12 cellular contexts compared by ENCODE assay signal in the genomic region with DNA sequence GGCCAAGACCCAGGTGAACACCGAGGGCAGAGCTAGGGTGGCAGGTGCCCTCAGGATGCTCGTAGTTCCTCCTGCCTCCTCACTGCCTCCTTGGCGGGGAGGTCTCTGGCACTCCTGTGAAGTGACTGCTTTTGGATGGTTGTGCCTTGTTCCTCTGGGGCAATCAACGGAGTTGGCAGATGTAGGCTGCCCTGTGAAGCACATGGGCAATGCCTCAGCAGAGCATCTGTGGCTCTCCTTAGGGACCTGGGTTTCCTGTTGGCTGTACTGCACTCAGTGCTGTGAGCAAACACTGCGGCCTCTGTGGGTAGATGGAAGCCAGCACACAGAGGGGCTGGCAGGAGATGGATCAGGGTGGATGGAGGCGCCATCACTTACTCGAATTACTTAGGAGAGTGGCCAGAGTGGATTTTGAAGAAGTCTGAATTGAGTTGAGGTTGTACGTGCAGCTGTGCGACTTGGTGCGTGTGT.
DNase-seq lines count a peak whose midpoint lies in the region; ATAC-seq and TF ChIP-seq lines count a peak whose summit lies in the region.
"Had no signal": no experiment of that assay in that cellular context is flagged by ENCODE, and none has a peak within 500 bp of the region (broad histone marks: within the 10 kb centered on the region; RNA-seq: fewer than 3 reads in every experiment).

No MANE protein-coding gene starts in this region.

- peak; percentile 4 for DNase-seq in activated CD4-positive, alpha-beta memory T cell treated with anti-CD3 and anti-CD28 coated beads for 36 hours
- DNase-seq in activated CD4-positive, alpha-beta memory T cell treated with anti-CD3 and anti-CD28 coated beads, Interleukin-2, amount 10 ng/mL, durations not matched to agents 7 days and 5 days = no peak
- no peak for DNase-seq in activated naive CD8-positive, alpha-beta T cell treated with anti-CD3 and anti-CD28 coated beads, Interleukin-2, amount 50 U/mL, for 24 hours
- peak in 1 of 2 experiments; percentile 29 for DNase-seq in mesothelial cell of epicardium (ENCODE audit: low spot score in 2 of 2, unreplicated experiment in 2 of 2)
- peak; percentile 51 for DNase-seq in type B pancreatic cell (ENCODE audit: extremely low spot score, unreplicated experiment)
- DNase-seq in SK-N-DZ (ENCODE audit: low spot score) = no peak
- DNase-seq in NCI-H2196 (lab: John Stamatoyannopoulos, UW; ENCODE audit: unreplicated experiment) = no peak
- no peak for DNase-seq in DMS153 (lab: John Stamatoyannopoulos, UW)
- DNase-seq: ACHN; caudate nucleus; SHP77; stimulated activated naive CD4-positive, alpha-beta T cell treated with Interleukin-2 at 50 U/mL for 16 hours had no signal

- intact Hi-C loops in activated CD4-positive, alpha-beta memory T cell treated with anti-CD3 and anti-CD28 coated beads for 36 hours (cut with micrococcal nuclease) = no loop called here

- H3K4me3 Mint-ChIP-seq in activated CD4-positive, alpha-beta memory T cell treated with anti-CD3 and anti-CD28 coated beads for 36 hours = no peak overlapping the region
- H3K4me3 Mint-ChIP-seq in activated CD4-positive, alpha-beta memory T cell treated with anti-CD3 and anti-CD28 coated beads, Interleukin-2, amount 10 ng/mL, durations not matched to agents 7 days and 5 days = no peak overlapping the region
- H3K4me3 Mint-ChIP-seq in activated naive CD8-positive, alpha-beta T cell treated with anti-CD3 and anti-CD28 coated beads, Interleukin-2, amount 50 U/mL, for 24 hours = no peak overlapping the region
- H3K4me3 Mint-ChIP-seq in mesothelial cell of epicardium (no peak overlapping the region), type B pancreatic cell (no peak overlapping the region)

- CTCF ChIA-PET in activated CD4-positive, alpha-beta memory T cell treated with anti-CD3 and anti-CD28 coated beads for 36 hours (lab: Charles Lee) = no interaction called here
- CTCF ChIA-PET in activated CD4-positive, alpha-beta memory T cell treated with anti-CD3 and anti-CD28 coated beads, Interleukin-2, amount 10 ng/mL, durations not matched to agents 7 days and 5 days (lab: Charles Lee) = no interaction called here

- H3K36me3 Mint-ChIP-seq in activated CD4-positive, alpha-beta memory T cell treated with anti-CD3 and anti-CD28 coated beads for 36 hours = no peaks in the 10 kb centered on the region
- no peaks in the 10 kb centered on the region for H3K36me3 Mint-ChIP-seq in activated CD4-positive, alpha-beta memory T cell treated with anti-CD3 and anti-CD28 coated beads, Interleukin-2, amount 10 ng/mL, durations not matched to agents 7 days and 5 days (ENCODE audit: low read depth)
- no peaks in the 10 kb centered on the region for H3K36me3 Mint-ChIP-seq in activated naive CD8-positive, alpha-beta T cell treated with anti-CD3 and anti-CD28 coated beads, Interleukin-2, amount 50 U/mL, for 24 hours (ENCODE audit: low read depth)
- H3K36me3 Mint-ChIP-seq in mesothelial cell of epicardium (no peaks in the 10 kb centered on the region), type B pancreatic cell (no peaks in the 10 kb centered on the region)

- no peaks in the 10 kb centered on the region for H3K4me1 Mint-ChIP-seq in activated CD4-positive, alpha-beta memory T cell treated with anti-CD3 and anti-CD28 coated beads for 36 hours (ENCODE audit: low read depth)
- H3K4me1 Mint-ChIP-seq in activated CD4-positive, alpha-beta memory T cell treated with anti-CD3 and anti-CD28 coated beads, Interleukin-2, amount 10 ng/mL, durations not matched to agents 7 days and 5 days = no peaks in the 10 kb centered on the region
- no peaks in the 10 kb centered on the region for H3K4me1 Mint-ChIP-seq in activated naive CD8-positive, alpha-beta T cell treated with anti-CD3 and anti-CD28 coated beads, Interleukin-2, amount 50 U/mL, for 24 hours
- H3K4me1 Mint-ChIP-seq in mesothelial cell of epicardium (peaks cover 2% of the 10 kb centered on the region), type B pancreatic cell (ENCODE audit: unreplicated experiment) (peaks cover 11% of the 10 kb centered on the region)

- no peak overlapping the region for H3K27ac Mint-ChIP-seq in activated CD4-positive, alpha-beta memory T cell treated with anti-CD3 and anti-CD28 coated beads for 36 hours
- no peak overlapping the region for H3K27ac Mint-ChIP-seq in activated CD4-positive, alpha-beta memory T cell treated with anti-CD3 and anti-CD28 coated beads, Interleukin-2, amount 10 ng/mL, durations not matched to agents 7 days and 5 days
- no peak overlapping the region for H3K27ac Mint-ChIP-seq in activated naive CD8-positive, alpha-beta T cell treated with anti-CD3 and anti-CD28 coated beads, Interleukin-2, amount 50 U/mL, for 24 hours
- peak overlapping the region; percentile 35 for H3K27ac Mint-ChIP-seq in mesothelial cell of epicardium
- H3K27ac Mint-ChIP-seq in type B pancreatic cell = no peak overlapping the region

- H3K9me3 Mint-ChIP-seq in activated CD4-positive, alpha-beta memory T cell treated with anti-CD3 and anti-CD28 coated beads for 36 hours = peaks cover 10% of the 10 kb centered on the region
- H3K9me3 Mint-ChIP-seq in activated CD4-positive, alpha-beta memory T cell treated with anti-CD3 and anti-CD28 coated beads, Interleukin-2, amount 10 ng/mL, durations not matched to agents 7 days and 5 days = no peaks in the 10 kb centered on the region
- peaks cover 4% of the 10 kb centered on the region for H3K9me3 Mint-ChIP-seq in activated naive CD8-positive, alpha-beta T cell treated with anti-CD3 and anti-CD28 coated beads, Interleukin-2, amount 50 U/mL, for 24 hours
- peaks cover 13% of the 10 kb centered on the region for H3K9me3 Mint-ChIP-seq in mesothelial cell of epicardium
- H3K9me3 Mint-ChIP-seq in type B pancreatic cell = peaks cover 5% of the 10 kb centered on the region

- peak; percentile 40 for ATAC-seq in activated naive CD8-positive, alpha-beta T cell treated with anti-CD3 and anti-CD28 coated beads, Interleukin-2, amount 50 U/mL, for 24 hours

- no peaks in the 10 kb centered on the region for H3K27me3 Mint-ChIP-seq in activated CD4-positive, alpha-beta memory T cell treated with anti-CD3 and anti-CD28 coated beads for 36 hours
- H3K27me3 Mint-ChIP-seq in activated CD4-positive, alpha-beta memory T cell treated with anti-CD3 and anti-CD28 coated beads, Interleukin-2, amount 10 ng/mL, durations not matched to agents 7 days and 5 days = no peaks in the 10 kb centered on the region
- H3K27me3 Mint-ChIP-seq in activated naive CD8-positive, alpha-beta T cell treated with anti-CD3 and anti-CD28 coated beads, Interleukin-2, amount 50 U/mL, for 24 hours = no peaks in the 10 kb centered on the region
- H3K27me3 Mint-ChIP-seq in mesothelial cell of epicardium (ENCODE audit: low read depth) = no peaks in the 10 kb centered on the region
- peaks cover 4% of the 10 kb centered on the region for H3K27me3 Mint-ChIP-seq in type B pancreatic cell

- POLR2A ChIA-PET in activated CD4-positive, alpha-beta memory T cell treated with anti-CD3 and anti-CD28 coated beads for 36 hours (lab: Charles Lee) = no interaction called here
- POLR2A ChIA-PET in activated CD4-positive, alpha-beta memory T cell treated with anti-CD3 and anti-CD28 coated beads, Interleukin-2, amount 10 ng/mL, durations not matched to agents 7 days and 5 days (lab: Charles Lee) = no interaction called here

- TF ChIP-seq CTCF in mesothelial cell of epicardium (IDR thresholded peaks at IDR 0.05; ENCODE audit: unreplicated experiment) (no peak), type B pancreatic cell (conservative IDR thresholded peaks at IDR 0.05) (no peak)

Comparison
In these comparisons a context has a peak if more than half of its experiments do, and no peak if none do; other contexts are left out.
1. DNase-seq: peak in activated CD4-positive, alpha-beta memory T cell treated with anti-CD3 and anti-CD28 coated beads for 36 hours (single experiment) and type B pancreatic cell (single experiment); none in activated CD4-positive, alpha-beta memory T cell treated with anti-CD3 and anti-CD28 coated beads, Interleukin-2, amount 10 ng/mL, durations not matched to agents 7 days and 5 days (single experiment), activated naive CD8-positive, alpha-beta T cell treated with anti-CD3 and anti-CD28 coated beads, Interleukin-2, amount 50 U/mL, for 24 hours (single experiment), SK-N-DZ (single experiment), NCI-H2196 (single experiment) and DMS153 (single experiment).